Comparison of ENCODE assay signal across 23 cellular contexts in the genomic region with DNA sequence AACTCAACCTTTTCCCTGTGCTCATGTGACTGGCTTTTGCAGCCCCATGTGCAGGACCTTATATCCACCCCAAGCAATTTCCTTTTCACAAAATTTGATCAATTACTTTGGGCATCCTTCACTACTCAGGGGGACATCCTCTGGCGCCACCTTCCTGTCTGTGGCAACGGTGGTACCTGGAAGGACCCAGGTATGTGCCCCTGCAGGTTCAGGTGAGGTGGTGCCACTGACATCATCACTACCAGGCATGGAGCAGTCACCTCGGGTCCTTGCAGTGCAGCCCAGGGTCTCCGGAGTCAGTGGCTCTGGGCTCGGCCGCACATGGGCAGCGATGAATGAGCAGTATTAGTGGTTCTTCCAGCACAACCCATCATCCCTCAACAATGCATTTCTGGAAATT. TPM values are rescaled to one million over a fixed set of nuclear protein-coding genes. Genes with fewer than 3 reads are reported as not detected.
DNase-seq lines count a peak whose midpoint lies in the region; ATAC-seq and TF ChIP-seq lines count a peak whose summit lies in the region.
"Had no signal": no experiment of that assay in that cellular context is flagged by ENCODE, and none has a peak within 500 bp of the region (broad histone marks: within the 10 kb centered on the region; RNA-seq: fewer than 3 reads in every experiment).

No MANE protein-coding gene starts in this region.

- H3K9me3 Mint-ChIP-seq in Caco-2 (ENCODE audit: unreplicated experiment) = peaks cover 3% of the 10 kb centered on the region
- H3K9me3 Mint-ChIP-seq in stimulated activated effector memory CD8-positive, alpha-beta T cell treated with anti-CD3 and anti-CD28 coated beads, Interleukin-12 subunit alpha, Interleukin-12 subunit beta, amount 100 ng/mL, for 72 hours = no peaks in the 10 kb centered on the region

- no peak overlapping the region for H3K4me3 ChIP-seq in Caco-2 (ENCODE audit: low read depth, low read length)
- no peak overlapping the region for H3K4me3 ChIP-seq in right lobe of liver
- H3K4me3 ChIP-seq: ascending aorta, ovary, transverse colon had no signal

- H3K27ac Mint-ChIP-seq in Caco-2 (ENCODE audit: unreplicated experiment) = no peak overlapping the region
- no peak overlapping the region for H3K27ac Mint-ChIP-seq in stimulated activated effector memory CD8-positive, alpha-beta T cell treated with anti-CD3 and anti-CD28 coated beads, Interleukin-12 subunit alpha, Interleukin-12 subunit beta, amount 100 ng/mL, for 72 hours
- H3K27ac Mint-ChIP-seq: activated naive CD8-positive, alpha-beta T cell; activated T-cell treated with anti-CD3 and anti-CD28 coated beads, Interleukin-2, amount 50 U/mL, for 72 hours; dendritic cell treated with granulocyte-macrophage colony-stimulating factor and Interleukin-4, amounts not matched to agents 40 ng/mL and 50 ng/mL, for 4 days; naive thymus-derived CD8-positive, alpha-beta T cell had no signal

- intact Hi-C loops in Caco-2 (cut with micrococcal nuclease; ENCODE audit: unreplicated experiment) (no loop called here), right lobe of liver (cut with DNase I) (no loop called here)

- no peaks in the 10 kb centered on the region; the same call in 1 of the 2 replicates for H3K27me3 ChIP-seq in Caco-2 (replicated peaks; ENCODE audit: control insufficient read depth, insufficient read depth, low read length)
- no peaks in the 10 kb centered on the region for H3K27me3 ChIP-seq in right lobe of liver
- H3K27me3 ChIP-seq: ascending aorta, ovary, transverse colon had no signal

- H3K36me3 ChIP-seq in Caco-2 (ENCODE audit: control insufficient read depth, insufficient read depth, low read length) = no peaks in the 10 kb centered on the region
- H3K36me3 ChIP-seq in right lobe of liver = no peaks in the 10 kb centered on the region
- H3K36me3 ChIP-seq: ascending aorta, ovary, transverse colon had no signal

- H3K27me3 Mint-ChIP-seq in Caco-2 (ENCODE audit: insufficient read depth, unreplicated experiment) = peaks cover 13% of the 10 kb centered on the region
- H3K27me3 Mint-ChIP-seq: dendritic cell treated with granulocyte-macrophage colony-stimulating factor and Interleukin-4, amounts not matched to agents 40 ng/mL and 50 ng/mL, for 4 days had no signal

- H3K9me3 ChIP-seq in Caco-2 = peaks cover 12% of the 10 kb centered on the region
- H3K9me3 ChIP-seq in right lobe of liver = no peaks in the 10 kb centered on the region
- H3K9me3 ChIP-seq: ascending aorta, ovary, transverse colon had no signal

- H3K4me1 Mint-ChIP-seq in Caco-2 (ENCODE audit: low read depth, unreplicated experiment) = no peaks in the 10 kb centered on the region
- H3K4me1 Mint-ChIP-seq in stimulated activated effector memory CD8-positive, alpha-beta T cell treated with anti-CD3 and anti-CD28 coated beads, Interleukin-12 subunit alpha, Interleukin-12 subunit beta, amount 100 ng/mL, for 72 hours = peaks cover under 1% of the 10 kb centered on the region
- H3K4me1 Mint-ChIP-seq: naive thymus-derived CD8-positive, alpha-beta T cell had no signal

- no peak for TF ChIP-seq POLR2A in right lobe of liver (IDR thresholded peaks at IDR 0.05)

- H3K36me3 Mint-ChIP-seq in Caco-2 (ENCODE audit: insufficient read depth, unreplicated experiment) = no peaks in the 10 kb centered on the region
- H3K36me3 Mint-ChIP-seq in stimulated activated effector memory CD8-positive, alpha-beta T cell treated with anti-CD3 and anti-CD28 coated beads, Interleukin-12 subunit alpha, Interleukin-12 subunit beta, amount 100 ng/mL, for 72 hours = no peaks in the 10 kb centered on the region
- H3K36me3 Mint-ChIP-seq: activated naive CD8-positive, alpha-beta T cell; naive thymus-derived CD8-positive, alpha-beta T cell had no signal

- H3K27ac ChIP-seq in right lobe of liver = no peak overlapping the region
- H3K27ac ChIP-seq: ascending aorta, ovary had no signal

- no TSS peak for BruUV-seq in Caco-2 (replicated peaks; lab: Mats Ljungman, UMichigan)

- peak in 1 of 2 experiments; percentile 52 for TF ChIP-seq CTCF in Caco-2 (IDR thresholded peaks at IDR 0.05; ENCODE audit: insufficient read depth in 1 of 2, low read depth in 1 of 2, low read length in 1 of 2, severe bottlenecking in 1 of 2, unreplicated experiment in 1 of 2)
- peak; percentile 5 to 23 (median 18) for TF ChIP-seq CTCF in right lobe of liver (IDR thresholded peaks at IDR 0.05)

- no peaks in the 10 kb centered on the region for H3K4me1 ChIP-seq in Caco-2
- H3K4me1 ChIP-seq in right lobe of liver = no peaks in the 10 kb centered on the region
- H3K4me1 ChIP-seq: ascending aorta, transverse colon had no signal

- DNase-seq in NCI-H2029 (lab: John Stamatoyannopoulos, UW) (peak; percentile 16), NCI-H2029 treated with DMSO at 0.1 percent for 48 hours (lab: John Stamatoyannopoulos, UW) (no peak), Caco-2 (peak; percentile 29 to 44), NCI-H69 (lab: John Stamatoyannopoulos, UW) (peak; percentile 53), right lobe of liver (peak in 1 of 3 donors; percentile 42)
- DNase-seq in stimulated activated effector memory CD8-positive, alpha-beta T cell treated with anti-CD3 and anti-CD28 coated beads, Interleukin-12 subunit alpha, Interleukin-12 subunit beta, amount 100 ng/mL, for 72 hours (ENCODE audit: low spot score in 2 of 2) = no peak
- DNase-seq: activated T-cell treated with anti-CD3 and anti-CD28 coated beads, Interleukin-2, amount 50 U/mL, for 72 hours; caudate nucleus; glutamatergic neuron; HCEC 1CT; KG1; left cardiac atrium; NCI-H1694 treated with DMSO at 0.1 percent for 48 hours; ovary; right cardiac atrium; stimulated activated CD4-positive, alpha-beta T cell treated with anti-CD3 and anti-CD28 coated beads, Interleukin-15, amount 100 ng/mL, for 24 hours; transverse colon had no signal

- CTCF ChIA-PET in Caco-2 (lab: Charles Lee) = no interaction called here

- POLR2A ChIA-PET in Caco-2 (lab: Charles Lee) = no interaction called here

- no peak overlapping the region for H3K4me3 Mint-ChIP-seq in Caco-2 (ENCODE audit: unreplicated experiment)
- H3K4me3 Mint-ChIP-seq in stimulated activated effector memory CD8-positive, alpha-beta T cell treated with anti-CD3 and anti-CD28 coated beads, Interleukin-12 subunit alpha, Interleukin-12 subunit beta, amount 100 ng/mL, for 72 hours = no peak overlapping the region
- H3K4me3 Mint-ChIP-seq: activated naive CD8-positive, alpha-beta T cell; activated T-cell treated with anti-CD3 and anti-CD28 coated beads, Interleukin-2, amount 50 U/mL, for 72 hours; dendritic cell treated with granulocyte-macrophage colony-stimulating factor and Interleukin-4, amounts not matched to agents 40 ng/mL and 50 ng/mL, for 4 days; naive thymus-derived CD8-positive, alpha-beta T cell had no signal

- 66% methylated on average over 7 of the region's 7 CpGs for WGBS in right lobe of liver (ENCODE audit: insufficient coverage, low coverage, low lambda C conversion rate, missing lambda C conversion rate)

- ATAC-seq in right lobe of liver (peak in 3 of 4 donors; percentile 23 to 62 (median 48)), GM19467 (IDR thresholded peaks at IDR 0.05; ENCODE audit: unreplicated experiment) (no peak), HG03045 (IDR thresholded peaks at IDR 0.05; ENCODE audit: unreplicated experiment) (no peak)
- ATAC-seq in stimulated activated effector memory CD8-positive, alpha-beta T cell treated with anti-CD3 and anti-CD28 coated beads, Interleukin-12 subunit alpha, Interleukin-12 subunit beta, amount 100 ng/mL, for 72 hours = no peak
- ATAC-seq: activated T-cell treated with anti-CD3 and anti-CD28 coated beads, Interleukin-2, amount 50 U/mL, for 72 hours; left cardiac atrium; right cardiac atrium had no signal

RNA-seq across cellular contexts. Expression of gene B3GAT1, which starts 37.7 kb away (rescaled TPM):
- total RNA-seq in Caco-2 (2022) (0.11 TPM in 1 of 2 replicates, not detected in the other), right lobe of liver (1 to 10 TPM in 5 of 6 experiments, under 1 TPM in 1; 0.76 to 8.8 (median 5.1) TPM)

Comparison
In these comparisons a context has a peak if more than half of its experiments do, and no peak if none do; other contexts are left out.
1. DNase-seq: peak in NCI-H2029 (single experiment), Caco-2 (2 of 2) and NCI-H69 (single experiment); none in NCI-H2029 treated with DMSO at 0.1 percent for 48 hours (single experiment) and stimulated activated effector memory CD8-positive, alpha-beta T cell treated with anti-CD3 and anti-CD28 coated beads, Interleukin-12 subunit alpha, Interleukin-12 subunit beta, amount 100 ng/mL, for 72 hours (0 of 2).
2. ATAC-seq: peak in right lobe of liver (3 of 4); none in stimulated activated effector memory CD8-positive, alpha-beta T cell treated with anti-CD3 and anti-CD28 coated beads, Interleukin-12 subunit alpha, Interleukin-12 subunit beta, amount 100 ng/mL, for 72 hours (single experiment), GM19467 (single experiment) and HG03045 (single experiment).